Comparison of ENCODE assay signal across 8 cellular contexts in the genomic region with DNA sequence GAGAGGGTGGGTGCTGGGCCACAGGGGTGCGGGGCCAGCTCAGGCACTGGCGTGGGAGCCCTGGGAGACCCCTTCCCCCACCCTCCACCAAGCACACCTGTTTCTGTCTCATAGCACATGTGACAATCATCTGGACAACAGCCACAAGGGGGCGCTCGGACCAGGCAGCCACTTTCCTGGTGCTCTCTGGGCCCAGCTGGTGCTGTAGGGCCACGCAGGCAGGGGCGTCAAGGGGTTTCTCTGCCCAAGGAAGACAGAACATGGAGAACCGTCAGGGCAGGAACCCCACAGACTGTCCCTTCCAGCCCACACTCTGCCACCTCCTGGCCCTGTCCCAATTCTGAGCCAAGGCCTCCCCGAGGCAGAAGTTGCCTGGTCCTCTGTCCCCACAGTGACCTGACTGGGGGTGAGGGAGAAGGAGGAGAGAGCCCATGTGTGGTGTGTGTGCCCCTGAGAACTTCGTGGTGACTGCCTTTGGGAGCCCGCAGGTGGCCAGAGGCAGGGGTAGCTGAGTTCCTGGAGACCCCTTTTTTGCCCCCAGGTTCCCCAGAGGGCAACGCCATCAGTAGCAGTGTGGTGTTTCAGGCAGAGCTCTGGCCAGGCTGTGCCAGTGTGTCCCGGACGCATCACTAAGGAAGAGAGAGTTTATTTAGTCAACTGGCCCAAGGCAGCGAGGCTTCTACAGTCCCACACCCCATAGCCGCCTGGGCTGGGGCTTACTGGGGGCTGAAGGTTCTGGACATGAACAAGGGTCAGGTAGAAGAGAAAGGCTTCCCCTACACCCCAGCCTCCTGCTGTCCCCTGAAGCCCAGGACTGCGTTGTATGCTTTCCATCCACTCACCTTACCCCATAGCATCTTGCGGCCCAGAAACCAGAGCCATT. TPM values are rescaled to one million over a fixed set of nuclear protein-coding genes. Genes with fewer than 3 reads are reported as not detected.
DNase-seq lines count a peak whose midpoint lies in the region; ATAC-seq and TF ChIP-seq lines count a peak whose summit lies in the region.

No MANE protein-coding gene starts in this region.

- H3K36me3 ChIP-seq in OCI-LY3 (replicated peaks; ENCODE audit: low read depth, low read length) = peaks cover 11% of the 10 kb centered on the region
- peaks cover 0 to 6% (median 5%) of the 10 kb centered on the region in 4 donors for H3K36me3 ChIP-seq in stomach

- H3K4me1 ChIP-seq in OCI-LY3 (ENCODE audit: low read length) (peaks cover 12% of the 10 kb centered on the region), stomach (peaks cover 8 to 34% (median 28%) of the 10 kb centered on the region in 4 donors)

- H3K4me1 Mint-ChIP-seq in nephron = peaks cover 23% of the 10 kb centered on the region

- H3K4me3 Mint-ChIP-seq in nephron = peak overlapping the region; percentile 62 to 80 (median 63)

- intact Hi-C loops in stomach (cut with DNase I; ENCODE audit: low total_unique reads) = loop anchor here (10.0 kb wide), 1 partner anchor 153 kb away; no protein-coding TSS in a partner anchor

- H3K36me3 Mint-ChIP-seq in nephron (ENCODE audit: low read depth) = peaks cover 6% of the 10 kb centered on the region

- H3K9ac ChIP-seq in OCI-LY3 (ENCODE audit: low read length) = no peak overlapping the region

- peak; percentile 38 for ATAC-seq in HG03432 (IDR thresholded peaks at IDR 0.05; ENCODE audit: unreplicated experiment)
- ATAC-seq in esophagus mucosa = peak; percentile 2
- no peak for ATAC-seq in GM21528 (IDR thresholded peaks at IDR 0.05; ENCODE audit: low FRiP score, unreplicated experiment)

- DNase-seq in activated CD8-positive, alpha-beta memory T cell treated with anti-CD3 and anti-CD28 coated beads, Interleukin-2, amount 50 U/mL, for 48 hours = peak; percentile 97
- DNase-seq in stomach = peak; percentile 88

- H3K27me3 Mint-ChIP-seq in nephron (ENCODE audit: low read depth) = no peaks in the 10 kb centered on the region

- H3K27ac ChIP-seq in OCI-LY3 (ENCODE audit: low read length) = no peak overlapping the region
- H3K27ac ChIP-seq in stomach = no peak overlapping the region

- H2AFZ ChIP-seq in OCI-LY3 (ENCODE audit: low read depth, low read length) = no peak overlapping the region

- no peak for TF ChIP-seq EP300 in stomach (IDR thresholded peaks at IDR 0.05)

- no peaks in the 10 kb centered on the region for H3K9me3 Mint-ChIP-seq in nephron

- peaks cover 12% of the 10 kb centered on the region for H4K20me1 ChIP-seq in OCI-LY3 (ENCODE audit: insufficient read depth, low read length)

- no peak overlapping the region for H3K27ac Mint-ChIP-seq in nephron

- peaks cover 26% of the 10 kb centered on the region for H3K79me2 ChIP-seq in OCI-LY3 (ENCODE audit: low read length)

- peak; percentile 90 for TF ChIP-seq CTCF in GM12873 (IDR thresholded peaks at IDR 0.05; ENCODE audit: insufficient read depth, low read depth, low read length, missing control alignments)
- TF ChIP-seq CTCF in OCI-LY3 (IDR thresholded peaks at IDR 0.05; ENCODE audit: low read depth, low read length) = peak; percentile 84
- peak; percentile 64 to 73 (median 70) for TF ChIP-seq CTCF in nephron (IDR thresholded peaks at IDR 0.05; ENCODE audit: unreplicated experiment in 3 of 3)
- TF ChIP-seq CTCF in stomach (IDR thresholded peaks at IDR 0.05) = peak in 5 of 7 experiments; percentile 39 to 82 (median 59)

- H3K4me3 ChIP-seq in OCI-LY3 (ENCODE audit: low read length) (no peak overlapping the region), stomach (no peak overlapping the region)

- 55 to 77% (median 58%) methylated on average over 10 to 17 of the region's 17 CpGs for WGBS in stomach, 5 donors

- TF ChIP-seq POLR2A in stomach (IDR thresholded peaks at IDR 0.05) = no peak

- no peaks in the 10 kb centered on the region for H3K27me3 ChIP-seq in OCI-LY3 (ENCODE audit: low read depth, low read length)
- peaks cover 0 to 17% (median 0%) of the 10 kb centered on the region in 3 donors for H3K27me3 ChIP-seq in stomach

- no peak overlapping the region for H3K4me2 ChIP-seq in OCI-LY3 (ENCODE audit: low read length)

- no peaks in the 10 kb centered on the region for H3K9me3 ChIP-seq in OCI-LY3 (ENCODE audit: insufficient read depth, low read length)
- no peaks in the 10 kb centered on the region for H3K9me3 ChIP-seq in stomach

RNA-seq across cellular contexts. Expression of a gene that starts 3.1 kb away (rescaled TPM):
- total RNA-seq in esophagus mucosa = 11.7 TPM
- total RNA-seq in stomach = 100 to 1,000 TPM in 1 of 5 donors, 10 to 100 TPM in 4; 13.0 to 209 (median 68.0) TPM
- 10 to 100 TPM in 1 of 3 donors, 1 to 10 TPM in 2; 7.7 to 14.7 (median 8.9) TPM for polyA plus RNA-seq in stomach

RNA-seq across cellular contexts. Expression of a gene that starts 12.2 kb away (rescaled TPM):
- 31.6 TPM for total RNA-seq in esophagus mucosa
- total RNA-seq in stomach = 10 to 100 TPM in 4 of 5 donors, 1 to 10 TPM in 1; 3.2 to 48.7 (median 20.1) TPM
- polyA plus RNA-seq in stomach = 10 to 100 TPM in 1 of 3 donors, 1 to 10 TPM in 2; 1.9 to 12.4 (median 4.8) TPM
